8 cellular contexts compared by ENCODE assay signal in genomic region chr17:1908699-1909309, GRCh38.
DNase-seq lines count a peak whose midpoint lies in the region; ATAC-seq and TF ChIP-seq lines count a peak whose summit lies in the region.

No MANE protein-coding gene starts in this region.

- DNase-seq in GM10266 (ENCODE audit: extremely low spot score) (peak; percentile 70), NCI-H1105 (lab: John Stamatoyannopoulos, UW) (peak; percentile 40), SW 1271 (lab: John Stamatoyannopoulos, UW) (peak; percentile 14 to 65), T47D (ENCODE audit: low read depth in 1 of 2, low spot score in 1 of 2) (peak; percentile 67 to 85), inferior parietal cortex (ENCODE audit: extremely low spot score) (peak; percentile 81)

- in situ Hi-C loops in T47D (cut with HindIII; ENCODE audit: low pct_unique_long_range_greater_than_20kb, low sequenced_read_pairs): no loop called here

- no peak overlapping the region for H3K27ac ChIP-seq in skeletal muscle tissue (ENCODE audit: low read depth, low read length)

- peak overlapping the region in 2 of 3 donors; percentile 45 to 76 for H3K9ac ChIP-seq in skeletal muscle tissue (ENCODE audit: low read depth in 1 of 3, low read length in 3 of 3)

- no peaks in the 10 kb centered on the region for H3K9me3 ChIP-seq in skeletal muscle tissue (ENCODE audit: control insufficient read depth in 3 of 3, low read length in 3 of 3)

- peak; percentile 62 for TF ChIP-seq CTCF in GM10266 (IDR thresholded peaks at IDR 0.05; ENCODE audit: control insufficient read depth, insufficient read depth, low read depth, missing control alignments)

- no peaks in the 10 kb centered on the region for H3K36me3 ChIP-seq in skeletal muscle tissue (ENCODE audit: control insufficient read depth in 3 of 3, insufficient read depth in 3 of 3, low read length in 3 of 3)

- H3K4me3 ChIP-seq in skeletal muscle tissue (ENCODE audit: low read length in 3 of 3): peak overlapping the region; percentile 56 to 66 (median 58)

- peaks cover 20 to 48% (median 27%) of the 10 kb centered on the region in 3 donors for H3K27me3 ChIP-seq in skeletal muscle tissue (ENCODE audit: control insufficient read depth in 3 of 3, insufficient read depth in 3 of 3, low read length in 3 of 3)

- peaks cover 30 to 43% (median 37%) of the 10 kb centered on the region in 3 donors for H3K4me1 ChIP-seq in skeletal muscle tissue (ENCODE audit: control insufficient read depth in 3 of 3, insufficient read depth in 3 of 3, low read length in 3 of 3)

- ATAC-seq in HG02588 (IDR thresholded peaks at IDR 0.05; ENCODE audit: unreplicated experiment): no peak
- ATAC-seq in GM19395 (IDR thresholded peaks at IDR 0.05; ENCODE audit: unreplicated experiment): no peak
